In the genomic region with DNA sequence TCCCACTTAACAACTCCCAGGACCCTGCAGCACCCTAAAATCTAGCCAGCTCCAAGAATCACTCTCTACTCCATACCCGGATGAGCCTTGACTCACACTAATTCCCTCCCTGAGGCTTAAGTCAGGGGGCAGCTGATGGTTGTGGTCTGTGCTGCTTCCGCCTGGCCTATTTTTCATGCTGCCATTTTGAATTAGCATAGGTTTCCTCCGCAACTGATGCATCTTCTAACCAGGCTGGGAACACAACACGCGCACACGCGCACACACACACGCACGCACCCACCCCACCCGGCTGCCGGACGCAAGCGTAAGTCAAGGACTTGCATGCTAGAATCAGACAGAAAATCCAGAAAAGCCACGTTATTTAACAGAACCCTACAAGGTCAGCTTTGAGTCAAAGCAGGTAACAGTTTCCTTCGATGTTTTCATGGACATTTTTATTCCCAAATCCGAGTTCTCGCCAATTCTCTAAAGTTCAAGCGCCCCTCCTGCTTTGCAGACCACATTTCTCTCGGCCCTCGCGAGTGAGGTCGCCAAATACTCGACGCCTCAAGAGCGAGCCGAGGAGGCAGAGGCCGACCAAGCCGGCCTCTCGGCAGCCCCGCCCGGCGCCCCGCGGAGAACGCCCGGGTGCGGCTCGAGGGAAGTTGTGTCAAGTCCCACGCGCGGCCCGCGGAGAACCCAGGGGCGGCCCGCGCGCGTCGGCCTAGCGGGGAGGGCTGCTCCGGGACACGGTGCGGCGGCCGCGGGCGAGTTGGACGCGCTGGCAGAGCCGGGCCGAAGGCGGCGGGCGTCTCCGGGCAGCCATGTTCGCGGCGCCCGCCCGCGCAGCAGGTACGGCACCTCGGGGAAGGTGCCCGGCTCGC, we compare ENCODE assay signal across 1 cellular context.
TF ChIP-seq lines count a peak whose summit lies in the region.

No MANE protein-coding gene starts in this region.

TF ChIP-seq in WTC11, 78 proteins besides CTCF, POLR2A, EP300 and RAD21 (continued from another document):
- TF ChIP-seq, protein P1, sequence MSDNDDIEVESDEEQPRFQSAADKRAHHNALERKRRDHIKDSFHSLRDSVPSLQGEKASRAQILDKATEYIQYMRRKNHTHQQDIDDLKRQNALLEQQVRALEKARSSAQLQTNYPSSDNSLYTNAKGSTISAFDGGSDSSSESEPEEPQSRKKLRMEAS (CRISPR knock-in tag; IDR thresholded peaks at IDR 0.05) = 0 out of 2 replicates have a peak, but pooled peaks have one; percentile 46
- TF ChIP-seq FOXP1 (CRISPR knock-in tag; IDR thresholded peaks at IDR 0.05; ENCODE audit: borderline replicate concordance) (peak; percentile 51), KAT7 (CRISPR knock-in tag; IDR thresholded peaks at IDR 0.05; ENCODE audit: borderline replicate concordance) (no peak), RORB (CRISPR knock-in tag; IDR thresholded peaks at IDR 0.05) (no peak)
- TF ChIP-seq, protein P2, sequence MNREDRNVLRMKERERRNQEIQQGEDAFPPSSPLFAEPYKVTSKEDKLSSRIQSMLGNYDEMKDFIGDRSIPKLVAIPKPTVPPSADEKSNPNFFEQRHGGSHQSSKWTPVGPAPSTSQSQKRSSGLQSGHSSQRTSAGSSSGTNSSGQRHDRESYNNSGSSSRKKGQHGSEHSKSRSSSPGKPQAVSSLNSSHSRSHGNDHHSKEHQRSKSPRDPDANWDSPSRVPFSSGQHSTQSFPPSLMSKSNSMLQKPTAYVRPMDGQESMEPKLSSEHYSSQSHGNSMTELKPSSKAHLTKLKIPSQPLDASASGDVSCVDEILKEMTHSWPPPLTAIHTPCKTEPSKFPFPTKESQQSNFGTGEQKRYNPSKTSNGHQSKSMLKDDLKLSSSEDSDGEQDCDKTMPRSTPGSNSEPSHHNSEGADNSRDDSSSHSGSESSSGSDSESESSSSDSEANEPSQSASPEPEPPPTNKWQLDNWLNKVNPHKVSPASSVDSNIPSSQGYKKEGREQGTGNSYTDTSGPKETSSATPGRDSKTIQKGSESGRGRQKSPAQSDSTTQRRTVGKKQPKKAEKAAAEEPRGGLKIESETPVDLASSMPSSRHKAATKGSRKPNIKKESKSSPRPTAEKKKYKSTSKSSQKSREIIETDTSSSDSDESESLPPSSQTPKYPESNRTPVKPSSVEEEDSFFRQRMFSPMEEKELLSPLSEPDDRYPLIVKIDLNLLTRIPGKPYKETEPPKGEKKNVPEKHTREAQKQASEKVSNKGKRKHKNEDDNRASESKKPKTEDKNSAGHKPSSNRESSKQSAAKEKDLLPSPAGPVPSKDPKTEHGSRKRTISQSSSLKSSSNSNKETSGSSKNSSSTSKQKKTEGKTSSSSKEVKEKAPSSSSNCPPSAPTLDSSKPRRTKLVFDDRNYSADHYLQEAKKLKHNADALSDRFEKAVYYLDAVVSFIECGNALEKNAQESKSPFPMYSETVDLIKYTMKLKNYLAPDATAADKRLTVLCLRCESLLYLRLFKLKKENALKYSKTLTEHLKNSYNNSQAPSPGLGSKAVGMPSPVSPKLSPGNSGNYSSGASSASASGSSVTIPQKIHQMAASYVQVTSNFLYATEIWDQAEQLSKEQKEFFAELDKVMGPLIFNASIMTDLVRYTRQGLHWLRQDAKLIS (CRISPR knock-in tag; IDR thresholded peaks at IDR 0.05; ENCODE audit: borderline replicate concordance) = no peak
- TF ChIP-seq, protein P3, sequence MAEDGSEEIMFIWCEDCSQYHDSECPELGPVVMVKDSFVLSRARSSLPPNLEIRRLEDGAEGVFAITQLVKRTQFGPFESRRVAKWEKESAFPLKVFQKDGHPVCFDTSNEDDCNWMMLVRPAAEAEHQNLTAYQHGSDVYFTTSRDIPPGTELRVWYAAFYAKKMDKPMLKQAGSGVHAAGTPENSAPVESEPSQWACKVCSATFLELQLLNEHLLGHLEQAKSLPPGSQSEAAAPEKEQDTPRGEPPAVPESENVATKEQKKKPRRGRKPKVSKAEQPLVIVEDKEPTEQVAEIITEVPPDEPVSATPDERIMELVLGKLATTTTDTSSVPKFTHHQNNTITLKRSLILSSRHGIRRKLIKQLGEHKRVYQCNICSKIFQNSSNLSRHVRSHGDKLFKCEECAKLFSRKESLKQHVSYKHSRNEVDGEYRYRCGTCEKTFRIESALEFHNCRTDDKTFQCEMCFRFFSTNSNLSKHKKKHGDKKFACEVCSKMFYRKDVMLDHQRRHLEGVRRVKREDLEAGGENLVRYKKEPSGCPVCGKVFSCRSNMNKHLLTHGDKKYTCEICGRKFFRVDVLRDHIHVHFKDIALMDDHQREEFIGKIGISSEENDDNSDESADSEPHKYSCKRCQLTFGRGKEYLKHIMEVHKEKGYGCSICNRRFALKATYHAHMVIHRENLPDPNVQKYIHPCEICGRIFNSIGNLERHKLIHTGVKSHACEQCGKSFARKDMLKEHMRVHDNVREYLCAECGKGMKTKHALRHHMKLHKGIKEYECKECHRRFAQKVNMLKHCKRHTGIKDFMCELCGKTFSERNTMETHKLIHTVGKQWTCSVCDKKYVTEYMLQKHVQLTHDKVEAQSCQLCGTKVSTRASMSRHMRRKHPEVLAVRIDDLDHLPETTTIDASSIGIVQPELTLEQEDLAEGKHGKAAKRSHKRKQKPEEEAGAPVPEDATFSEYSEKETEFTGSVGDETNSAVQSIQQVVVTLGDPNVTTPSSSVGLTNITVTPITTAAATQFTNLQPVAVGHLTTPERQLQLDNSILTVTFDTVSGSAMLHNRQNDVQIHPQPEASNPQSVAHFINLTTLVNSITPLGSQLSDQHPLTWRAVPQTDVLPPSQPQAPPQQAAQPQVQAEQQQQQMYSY (CRISPR knock-in tag; IDR thresholded peaks at IDR 0.05) = no peak
TF ChIP-seq in WTC11: peak in this region for 6.
